Comparison of ENCODE assay signal across 8 cellular contexts in genomic region chr11:44568706-44569473, GRCh38.
DNase-seq lines count a peak whose midpoint lies in the region; ATAC-seq lines count a peak whose summit lies in the region.

No MANE protein-coding gene starts in this region.

- DNase-seq in AG08396 (ENCODE audit: low spot score) (peak; percentile 86), T1000 (lab: John Stamatoyannopoulos, UW) (peak; percentile 78), astrocyte of the hippocampus (ENCODE audit: low read depth, low spot score) (peak; percentile 95), kidney glomerular epithelial cell (lab: John Stamatoyannopoulos, UW) (peak; percentile 86), NCI-H774 (lab: John Stamatoyannopoulos, UW) (no peak)
- peak; percentile 74 to 86 (median 80) for DNase-seq in stimulated activated CD4-positive, alpha-beta T cell treated with anti-CD3 and anti-CD28 coated beads, TNF-alpha, amount 100 ng/mL, for 1 hour (ENCODE audit: low read depth in 3 of 3, low spot score in 1 of 3)

- ATAC-seq in GM19328 (IDR thresholded peaks at IDR 0.05; ENCODE audit: unreplicated experiment): peak; percentile 32
- peak; percentile 34 for ATAC-seq in HG03457 (IDR thresholded peaks at IDR 0.05; ENCODE audit: unreplicated experiment)
